ENCODE assay signal across 1 cellular context in the genomic region with DNA sequence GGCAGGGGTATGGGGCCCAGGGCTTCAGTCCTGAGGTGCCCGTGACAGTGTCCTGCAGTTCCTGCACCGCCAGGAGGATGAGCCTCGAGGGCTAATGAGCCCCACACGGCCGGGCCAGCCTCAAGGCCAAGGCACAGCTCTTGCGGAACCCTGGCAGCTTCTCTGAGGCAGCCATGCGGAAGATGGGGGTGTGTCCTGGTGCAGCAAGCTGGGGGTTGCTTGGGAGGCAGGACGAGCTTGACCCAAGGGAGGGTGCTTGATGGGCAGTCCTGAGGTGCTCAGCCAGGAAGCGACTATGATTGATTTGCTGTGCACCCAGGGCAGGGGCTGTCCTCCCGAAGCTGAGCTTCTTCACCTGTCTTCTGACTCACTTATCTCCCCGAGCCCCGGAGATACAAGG.
TF ChIP-seq lines count a peak whose summit lies in the region.

No MANE protein-coding gene starts in this region.

TF ChIP-seq in IMR-90, 13 proteins besides CTCF, POLR2A, EP300 and RAD21 (continued from another document):
- TF ChIP-seq MAFK (IDR thresholded peaks at IDR 0.05; ENCODE audit: low read depth, low read length) (no peak), CHD1 (IDR thresholded peaks at IDR 0.05; ENCODE audit: low read depth, low read length) (no peak)
TF ChIP-seq in IMR-90: peak in this region for 0.
